Comparison of ENCODE assay signal across 14 cellular contexts in the genomic region with DNA sequence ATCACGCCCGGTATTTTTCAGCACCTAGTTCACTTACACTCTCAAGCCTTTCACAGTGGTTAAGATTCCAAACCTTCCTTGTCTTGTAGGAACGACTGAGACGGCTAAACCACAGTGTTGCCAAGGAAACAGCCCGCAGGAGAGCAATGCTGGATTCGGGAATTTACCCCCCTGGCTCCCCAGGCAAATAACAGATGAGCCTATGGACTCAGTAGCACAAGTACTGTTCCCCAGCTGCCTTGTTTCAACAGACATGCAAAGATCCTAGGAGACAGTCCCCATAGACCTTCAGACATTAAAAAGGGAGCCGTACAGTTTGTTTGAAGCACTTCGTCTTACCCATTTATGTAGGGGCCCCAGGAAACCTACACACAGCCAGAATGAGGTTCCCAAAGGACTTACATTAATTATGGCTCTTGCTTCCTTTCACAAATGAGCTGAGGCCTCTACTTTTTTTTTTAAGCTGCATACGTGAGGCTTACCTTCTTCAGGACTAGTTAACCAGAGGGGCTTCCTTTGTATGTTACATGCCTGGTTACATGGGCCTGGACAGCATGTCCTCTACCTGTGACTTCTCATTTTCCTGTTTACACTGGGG. TPM values are rescaled to one million over a fixed set of nuclear protein-coding genes. Genes with fewer than 3 reads are reported as not detected.
DNase-seq lines count a peak whose midpoint lies in the region; ATAC-seq and TF ChIP-seq lines count a peak whose summit lies in the region.
"Had no signal": no experiment of that assay in that cellular context is flagged by ENCODE, and none has a peak within 500 bp of the region (broad histone marks: within the 10 kb centered on the region; RNA-seq: fewer than 3 reads in every experiment).

No MANE protein-coding gene starts in this region.

- ATAC-seq in activated T-cell treated with anti-CD3 and anti-CD28 coated beads, Interleukin-2, amount 50 U/mL, for 72 hours (replicated peaks in 1 of 2) = no peak
- ATAC-seq in activated T-cell treated with anti-CD3 and anti-CD28 coated beads, Interleukin-2, amount 50 U/mL, for 4 hours = no peak
- ATAC-seq in stimulated activated naive B cell treated with anti-CD40 and anti-IgM and Interleukin-4, amounts not matched to agents 10 μg/mL and 1 μg/mL and 100 μg/mL, for 72 hours (replicated peaks) = no peak
- no peak for ATAC-seq in GM19467 (IDR thresholded peaks at IDR 0.05; ENCODE audit: unreplicated experiment)
- ATAC-seq: left cardiac atrium had no signal

- no peak for TF ChIP-seq CTCF in choroid plexus epithelial cell (conservative IDR thresholded peaks at IDR 0.05; ENCODE audit: low read depth, low read length)

- no peaks in the 10 kb centered on the region for H3K9me3 Mint-ChIP-seq in activated T-cell treated with anti-CD3 and anti-CD28 coated beads, Interleukin-2, amount 50 U/mL, for 72 hours
- H3K9me3 Mint-ChIP-seq in activated T-cell treated with anti-CD3 and anti-CD28 coated beads, Interleukin-2, amount 50 U/mL, for 4 hours = no peaks in the 10 kb centered on the region
- no peaks in the 10 kb centered on the region for H3K9me3 Mint-ChIP-seq in stimulated activated naive B cell treated with anti-CD40 and anti-IgM and Interleukin-4, amounts not matched to agents 10 μg/mL and 1 μg/mL and 100 μg/mL, for 72 hours

- H3K36me3 Mint-ChIP-seq in activated T-cell treated with anti-CD3 and anti-CD28 coated beads, Interleukin-2, amount 50 U/mL, for 72 hours (ENCODE audit: insufficient read depth in 2 of 2) = peaks cover 8 to 36% of the 10 kb centered on the region in 2 donors
- peaks cover 33% of the 10 kb centered on the region for H3K36me3 Mint-ChIP-seq in activated T-cell treated with anti-CD3 and anti-CD28 coated beads, Interleukin-2, amount 50 U/mL, for 4 hours (ENCODE audit: insufficient read depth)
- peaks cover 35 to 40% of the 10 kb centered on the region in 2 donors for H3K36me3 Mint-ChIP-seq in stimulated activated naive B cell treated with anti-CD40 and anti-IgM and Interleukin-4, amounts not matched to agents 10 μg/mL and 1 μg/mL and 100 μg/mL, for 72 hours

- peaks cover 30% of the 10 kb centered on the region for H3K4me1 Mint-ChIP-seq in activated T-cell treated with anti-CD3 and anti-CD28 coated beads, Interleukin-2, amount 50 U/mL, for 72 hours (ENCODE audit: low read depth)
- peaks cover 13% of the 10 kb centered on the region for H3K4me1 Mint-ChIP-seq in activated T-cell treated with anti-CD3 and anti-CD28 coated beads, Interleukin-2, amount 50 U/mL, for 4 hours (ENCODE audit: low read depth)
- H3K4me1 Mint-ChIP-seq in stimulated activated naive B cell treated with anti-CD40 and anti-IgM and Interleukin-4, amounts not matched to agents 10 μg/mL and 1 μg/mL and 100 μg/mL, for 72 hours = peaks cover 12 to 25% of the 10 kb centered on the region in 2 donors

- DNase-seq in activated T-cell treated with anti-CD3 and anti-CD28 coated beads, Interleukin-2, amount 50 U/mL, for 72 hours = no peak
- no peak for DNase-seq in activated T-cell treated with anti-CD3 and anti-CD28 coated beads, Interleukin-2, amount 50 U/mL, for 4 hours
- peak; percentile 25 for DNase-seq in RPMI7951 (ENCODE audit: low read depth)
- DNase-seq in choroid plexus epithelial cell (ENCODE audit: low read depth) = peak; percentile 9
- DNase-seq in stimulated activated naive B cell treated with anti-CD40 and anti-IgM and Interleukin-4, amounts not matched to agents 10 μg/mL and 1 μg/mL and 100 μg/mL, for 72 hours = no peak
- DNase-seq in NOMO-1 (lab: John Stamatoyannopoulos, UW; ENCODE audit: unreplicated experiment in 2 of 2) = no peak
- DNase-seq in activated naive CD4-positive, alpha-beta T cell treated with anti-CD3 and anti-CD28 coated beads, Interleukin-2, amount 50 U/mL, for 16 hours = no peak
- DNase-seq: BE2C, foreskin melanocyte, left cardiac atrium, NCI-H2227 treated with DMSO at 0.1 percent for 48 hours, SIG-M5 had no signal

- peak overlapping the region; percentile 74 for H3K27ac Mint-ChIP-seq in activated T-cell treated with anti-CD3 and anti-CD28 coated beads, Interleukin-2, amount 50 U/mL, for 72 hours
- peak overlapping the region; percentile 47 for H3K27ac Mint-ChIP-seq in stimulated activated naive B cell treated with anti-CD40 and anti-IgM and Interleukin-4, amounts not matched to agents 10 μg/mL and 1 μg/mL and 100 μg/mL, for 72 hours

- H3K27me3 Mint-ChIP-seq in activated T-cell treated with anti-CD3 and anti-CD28 coated beads, Interleukin-2, amount 50 U/mL, for 72 hours (ENCODE audit: low read depth) = no peaks in the 10 kb centered on the region
- no peaks in the 10 kb centered on the region for H3K27me3 Mint-ChIP-seq in activated T-cell treated with anti-CD3 and anti-CD28 coated beads, Interleukin-2, amount 50 U/mL, for 4 hours (ENCODE audit: low read depth)
- no peaks in the 10 kb centered on the region for H3K27me3 Mint-ChIP-seq in stimulated activated naive B cell treated with anti-CD40 and anti-IgM and Interleukin-4, amounts not matched to agents 10 μg/mL and 1 μg/mL and 100 μg/mL, for 72 hours

- peak overlapping the region in 1 of 2 donors; percentile 29 for H3K4me3 Mint-ChIP-seq in activated T-cell treated with anti-CD3 and anti-CD28 coated beads, Interleukin-2, amount 50 U/mL, for 72 hours
- H3K4me3 Mint-ChIP-seq in activated T-cell treated with anti-CD3 and anti-CD28 coated beads, Interleukin-2, amount 50 U/mL, for 4 hours = no peak overlapping the region
- H3K4me3 Mint-ChIP-seq in stimulated activated naive B cell treated with anti-CD40 and anti-IgM and Interleukin-4, amounts not matched to agents 10 μg/mL and 1 μg/mL and 100 μg/mL, for 72 hours = no peak overlapping the region

- H3K4me3 ChIP-seq in choroid plexus epithelial cell (ENCODE audit: low read depth, low read length) = no peak overlapping the region

RNA-seq across cellular contexts. Expression of a gene that starts 2.7 kb away (rescaled TPM):
- total RNA-seq in activated T-cell treated with anti-CD3 and anti-CD28 coated beads, Interleukin-2, amount 50 U/mL, for 72 hours = 10 to 100 TPM; 31.1 to 31.8 TPM
- 10 to 100 TPM; 32.1 to 36.8 (median 32.7) TPM for total RNA-seq in activated T-cell treated with anti-CD3 and anti-CD28 coated beads, Interleukin-2, amount 50 U/mL, for 4 hours
- total RNA-seq in RPMI7951 (2014; rRNA removed; shearing (Covaris generic)) = 74.9 and 75.2 TPM in 2 replicates

RNA-seq across cellular contexts. Expression of a gene that starts 9.6 kb away (rescaled TPM):
- 100 to 1,000 TPM; 245 to 312 TPM for total RNA-seq in activated T-cell treated with anti-CD3 and anti-CD28 coated beads, Interleukin-2, amount 50 U/mL, for 72 hours
- 100 to 1,000 TPM; 525 to 559 (median 531) TPM for total RNA-seq in activated T-cell treated with anti-CD3 and anti-CD28 coated beads, Interleukin-2, amount 50 U/mL, for 4 hours
- 295 and 309 TPM in 2 replicates for total RNA-seq in RPMI7951 (2014; rRNA removed; shearing (Covaris generic))

RNA-seq across cellular contexts. Expression of a gene that starts 17.3 kb away (rescaled TPM):
- total RNA-seq in activated T-cell treated with anti-CD3 and anti-CD28 coated beads, Interleukin-2, amount 50 U/mL, for 72 hours = under 1 TPM; 0.07 to 0.29 TPM
- under 1 TPM; 0.16 to 0.26 (median 0.23) TPM for total RNA-seq in activated T-cell treated with anti-CD3 and anti-CD28 coated beads, Interleukin-2, amount 50 U/mL, for 4 hours
- total RNA-seq in RPMI7951 (2014; rRNA removed; shearing (Covaris generic)) = not detected in 2 replicates
- total RNA-seq: activated CD8-positive, alpha-beta memory T cell treated with anti-CD3 and anti-CD28 coated beads for 36 hours had no signal

RNA-seq across cellular contexts. Expression of a gene that starts 27.3 kb away (rescaled TPM):
- total RNA-seq in activated T-cell treated with anti-CD3 and anti-CD28 coated beads, Interleukin-2, amount 50 U/mL, for 72 hours = 100 to 1,000 TPM in 1 of 2 donors, 10 to 100 TPM in 1; 95.8 to 107 TPM
- total RNA-seq in activated T-cell treated with anti-CD3 and anti-CD28 coated beads, Interleukin-2, amount 50 U/mL, for 4 hours = 100 to 1,000 TPM; 111 to 117 (median 114) TPM
- total RNA-seq in RPMI7951 (2014; rRNA removed; shearing (Covaris generic)) = 34.7 and 35.0 TPM in 2 replicates

RNA-seq across cellular contexts. Expression of a gene that starts 33.0 kb away (rescaled TPM):
- total RNA-seq in activated T-cell treated with anti-CD3 and anti-CD28 coated beads, Interleukin-2, amount 50 U/mL, for 72 hours = not detected
- not detected for total RNA-seq in activated T-cell treated with anti-CD3 and anti-CD28 coated beads, Interleukin-2, amount 50 U/mL, for 4 hours
- total RNA-seq in RPMI7951 (2014; rRNA removed; shearing (Covaris generic)) = 4.7 and 5.1 TPM in 2 replicates
- total RNA-seq: activated CD8-positive, alpha-beta memory T cell treated with anti-CD3 and anti-CD28 coated beads for 36 hours had no signal

Comparison
In these comparisons a context has a peak if more than half of its experiments do, and no peak if none do; other contexts are left out.
1. DNase-seq: peak in RPMI7951 (single experiment) and choroid plexus epithelial cell (single experiment); none in activated T-cell treated with anti-CD3 and anti-CD28 coated beads, Interleukin-2, amount 50 U/mL, for 72 hours (0 of 2), activated T-cell treated with anti-CD3 and anti-CD28 coated beads, Interleukin-2, amount 50 U/mL, for 4 hours (single experiment), stimulated activated naive B cell treated with anti-CD40 and anti-IgM and Interleukin-4, amounts not matched to agents 10 μg/mL and 1 μg/mL and 100 μg/mL, for 72 hours (single experiment), NOMO-1 (0 of 2) and activated naive CD4-positive, alpha-beta T cell treated with anti-CD3 and anti-CD28 coated beads, Interleukin-2, amount 50 U/mL, for 16 hours (single experiment).